ENCODE assay signal across 9 cellular contexts in the genomic region with DNA sequence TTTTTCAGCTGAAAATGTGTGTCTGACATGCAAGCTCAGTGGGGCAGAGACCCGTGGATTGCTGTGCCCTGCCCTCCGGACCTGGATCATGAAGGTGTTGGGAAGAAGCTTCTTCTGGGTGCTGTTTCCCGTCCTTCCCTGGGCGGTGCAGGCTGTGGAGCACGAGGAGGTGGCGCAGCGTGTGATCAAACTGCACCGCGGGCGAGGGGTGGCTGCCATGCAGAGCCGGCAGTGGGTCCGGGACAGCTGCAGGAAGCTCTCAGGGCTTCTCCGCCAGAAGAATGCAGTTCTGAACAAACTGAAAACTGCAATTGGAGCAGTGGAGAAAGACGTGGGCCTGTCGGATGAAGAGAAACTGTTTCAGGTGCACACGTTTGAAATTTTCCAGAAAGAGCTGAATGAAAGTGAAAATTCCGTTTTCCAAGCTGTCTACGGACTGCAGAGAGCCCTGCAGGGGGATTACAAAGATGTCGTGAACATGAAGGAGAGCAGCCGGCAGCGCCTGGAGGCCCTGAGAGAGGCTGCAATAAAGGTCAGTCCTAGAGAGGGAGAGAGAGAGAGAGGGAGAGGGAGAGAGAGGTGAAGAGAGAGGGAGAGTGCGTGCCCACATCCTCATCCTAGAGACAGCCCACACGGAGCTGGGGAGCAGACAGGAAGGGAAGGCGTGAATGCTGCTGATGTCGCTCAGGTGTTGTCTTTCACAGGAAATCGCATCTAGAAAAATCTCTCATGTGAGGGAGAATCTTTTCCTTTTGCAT. TPM values are rescaled to one million over a fixed set of nuclear protein-coding genes. Genes with fewer than 3 reads are reported as not detected.
A peak's percentile ranks its signal among the peaks of the same experiment; 100 is the strongest.
DNase-seq lines count a peak whose midpoint lies in the region; ATAC-seq and TF ChIP-seq lines count a peak whose summit lies in the region.
"Had no signal": no experiment of that assay in that cellular context is flagged by ENCODE, and none has a peak within 500 bp of the region (broad histone marks: within the 10 kb centered on the region; RNA-seq: fewer than 3 reads in every experiment).

No MANE protein-coding gene starts in this region.

- H4K8ac ChIP-seq in H9 (replicated peaks; ENCODE audit: insufficient read length, low read depth, low read length) = no peak overlapping the region
- H4K8ac ChIP-seq in trophoblast cell (ENCODE audit: low read depth, low read length) = no peak overlapping the region

- H2BK5ac ChIP-seq in H9 (ENCODE audit: insufficient read length, low read length) (no peak overlapping the region), trophoblast cell (ENCODE audit: low read depth, low read length, poor library complexity) (no peak overlapping the region)

- H3K9ac ChIP-seq in H9 (ENCODE audit: extremely low read depth, insufficient read length, low read length) (no peak overlapping the region), trophoblast cell (ENCODE audit: low read length) (no peak overlapping the region)

- H3K14ac ChIP-seq in H9 (ENCODE audit: insufficient read depth, low read length) (peak overlapping the region; percentile 37; the same call in 1 of the 2 replicates), trophoblast cell (ENCODE audit: low read length) (no peak overlapping the region)

- no peak for TF ChIP-seq POLR2A in gastroesophageal sphincter (IDR thresholded peaks at IDR 0.05)

- no peak overlapping the region for H3K4ac ChIP-seq in H9 (ENCODE audit: low read depth, low read length)
- H3K4ac ChIP-seq in trophoblast cell (ENCODE audit: low read depth, low read length) = peak overlapping the region; percentile 5

- H3K18ac ChIP-seq in H9 (ENCODE audit: insufficient read length, low read depth, low read length) (no peak overlapping the region), trophoblast cell (ENCODE audit: low read length) (peak overlapping the region; percentile 23)

- H2BK12ac ChIP-seq in H9 (ENCODE audit: insufficient read length, low read depth, low read length) (no peak overlapping the region), trophoblast cell (ENCODE audit: low read length) (no peak overlapping the region)

- CTCF ChIA-PET in RWPE1 (lab: Yijun Ruan, JAX) = interaction anchor here (0.6 kb wide), 1 partner anchor 228 kb away, joined by 3 read pairs; no protein-coding TSS in a partner anchor

- no peak overlapping the region for H3T11ph ChIP-seq in H9 (ENCODE audit: low read length)

- H3K27me3 ChIP-seq in H9 (ENCODE audit: insufficient read depth, low read length) = no peaks in the 10 kb centered on the region
- H3K27me3 ChIP-seq in gastroesophageal sphincter = no peaks in the 10 kb centered on the region
- no peaks in the 10 kb centered on the region for H3K27me3 ChIP-seq in trophoblast cell (ENCODE audit: insufficient read depth, low read length)
- no peaks in the 10 kb centered on the region for H3K27me3 ChIP-seq in HAP-1 (ENCODE audit: low read depth)

- H3K4me3 Mint-ChIP-seq in H9 = peak overlapping the region; percentile 51 to 78

- TF ChIP-seq EP300 in gastroesophageal sphincter (IDR thresholded peaks at IDR 0.05) = no peak

- no peak overlapping the region for H4K5ac ChIP-seq in H9 (ENCODE audit: insufficient read length, low read depth, low read length)

- ATAC-seq in gastroesophageal sphincter (no peak), HG02678 (IDR thresholded peaks at IDR 0.05; ENCODE audit: unreplicated experiment) (no peak), GM19023 (IDR thresholded peaks at IDR 0.05; ENCODE audit: unreplicated experiment) (no peak)

- H3K36me3 ChIP-seq in gastroesophageal sphincter (peaks cover 0 to 60% of the 10 kb centered on the region in 2 donors), trophoblast cell (ENCODE audit: control insufficient read depth in 1 of 2, insufficient read depth in 2 of 2, low read length in 2 of 2) (peaks cover 29 to 35% of the 10 kb centered on the region in 2 experiments), HAP-1 (replicated peaks) (peaks cover 60% of the 10 kb centered on the region)

- H3K27ac ChIP-seq in H9 (ENCODE audit: insufficient read length, low read depth, low read length) (no peak overlapping the region), RWPE1 (peak overlapping the region; percentile 59), gastroesophageal sphincter (peak overlapping the region in 3 of 4 donors; percentile 37 to 63 (median 59)), trophoblast cell (ENCODE audit: low read depth, low read length) (peak overlapping the region; percentile 16)

- H3K4me1 ChIP-seq in H9 (ENCODE audit: insufficient read depth, low read length) (peaks cover 4% of the 10 kb centered on the region; the same call in 1 of the 2 replicates), gastroesophageal sphincter (peaks cover 3 to 64% (median 23%) of the 10 kb centered on the region in 3 donors), trophoblast cell (ENCODE audit: control insufficient read depth in 1 of 2, insufficient read depth in 2 of 2, low read length in 2 of 2) (peaks cover 8 to 12% of the 10 kb centered on the region in 2 experiments), HAP-1 (peaks cover 16% of the 10 kb centered on the region)

- peaks cover 14% of the 10 kb centered on the region for H3K23me2 ChIP-seq in H9 (ENCODE audit: insufficient read length, low read depth, low read length, poor library complexity, severe bottlenecking)

- peak overlapping the region; percentile 39 for H3K4me2 ChIP-seq in H9 (ENCODE audit: insufficient read depth, insufficient read length, low read length)
- no peak overlapping the region for H3K4me2 ChIP-seq in trophoblast cell (ENCODE audit: low read length)

- H3K79me1 ChIP-seq in H9 (ENCODE audit: insufficient read depth, low read depth, low read length, poor library complexity, severe bottlenecking) = no peaks in the 10 kb centered on the region
- peaks cover 10% of the 10 kb centered on the region for H3K79me1 ChIP-seq in trophoblast cell (ENCODE audit: low read length)

- no peak overlapping the region for H3K56ac ChIP-seq in H9 (ENCODE audit: insufficient read length, low read depth, low read length)

- H4K91ac ChIP-seq in H9 (ENCODE audit: insufficient read length, low read depth, low read length) (no peak overlapping the region), trophoblast cell (ENCODE audit: low read depth, low read length) (no peak overlapping the region)

- TF ChIP-seq CTCF in H9 (conservative IDR thresholded peaks at IDR 0.05) (no peak), RWPE1 (conservative IDR thresholded peaks at IDR 0.05; ENCODE audit: low read depth) (no peak), gastroesophageal sphincter (IDR thresholded peaks at IDR 0.05) (no peak)

- H3K79me2 ChIP-seq in H9 (ENCODE audit: insufficient read depth, low read length) (peaks cover 9% of the 10 kb centered on the region; the same call in 1 of the 2 replicates), trophoblast cell (ENCODE audit: control insufficient read depth, insufficient read depth, low read length, poor library complexity) (peaks cover 9% of the 10 kb centered on the region)

- H4K12ac ChIP-seq in trophoblast cell (ENCODE audit: low read depth, low read length) = no peak overlapping the region

- no peak overlapping the region for H2BK20ac ChIP-seq in H9 (ENCODE audit: low read depth, low read length, poor library complexity, severe bottlenecking)

- no peak overlapping the region for H2BK120ac ChIP-seq in H9 (ENCODE audit: low read depth, low read length, poor library complexity, severe bottlenecking)
- no peak overlapping the region for H2BK120ac ChIP-seq in trophoblast cell (ENCODE audit: insufficient read depth, low read length, poor library complexity)

- in situ Hi-C loops in HAP-1 (cut with MboI; ENCODE audit: low sequenced_read_pairs) = no loop called here

- H3K9me3 ChIP-seq in H9 (ENCODE audit: control insufficient read depth, low read depth, low read length) (no peaks in the 10 kb centered on the region), gastroesophageal sphincter (no peaks in the 10 kb centered on the region), trophoblast cell (ENCODE audit: insufficient read depth, low read depth, low read length) (no peaks in the 10 kb centered on the region), HAP-1 (no peaks in the 10 kb centered on the region)

- no peak overlapping the region for H2BK15ac ChIP-seq in H9 (ENCODE audit: low read depth, low read length)

- WGBS in H9 (ENCODE audit: extremely low coverage, insufficient read length, low lambda C conversion rate) = no CpG with 5 or more reads among the region's 26 CpGs
- 15 to 34% methylated on average over 11 to 16 of the region's 26 CpGs for WGBS in gastroesophageal sphincter (ENCODE audit: low coverage in 1 of 2), 2 donors
- WGBS in trophoblast cell (ENCODE audit: extremely low coverage, insufficient coverage, insufficient read length) = no CpG with 5 or more reads among the region's 26 CpGs

- H2AFZ ChIP-seq in H9 (ENCODE audit: low read length) (no peak overlapping the region), trophoblast cell (ENCODE audit: insufficient read depth, low read length, poor library complexity) (no peak overlapping the region)

- H3K9me3 Mint-ChIP-seq in H9 = peaks cover 0 to 2% of the 10 kb centered on the region in 2 experiments; a peak in 2 of 5 replicates

- DNase-seq in H9 (peak; percentile 65), RWPE1 (ENCODE audit: low spot score) (no peak), trophoblast cell (no peak), HAP-1 (ENCODE audit: low spot score in 2 of 2) (no peak), NCI-H1417 treated with DMSO at 0.1 percent for 48 hours (lab: John Stamatoyannopoulos, UW) (no peak)
- DNase-seq: NCI-H345 had no signal

- peaks cover 21 to 55% (median 52%) of the 10 kb centered on the region in 3 experiments; a peak in 6 of 7 replicates for H3K36me3 Mint-ChIP-seq in H9 (ENCODE audit: insufficient read depth in 1 of 3, low read depth in 3 of 3)

- H2AK5ac ChIP-seq in H9 (ENCODE audit: insufficient read length, low read length) (no peak overlapping the region), trophoblast cell (ENCODE audit: low read length) (no peak overlapping the region)

- H3K4me3 ChIP-seq in gastroesophageal sphincter (peak overlapping the region in 1 of 2 donors; percentile 33), trophoblast cell (ENCODE audit: low read depth, low read length) (no peak overlapping the region), HAP-1 (no peak overlapping the region)

- POLR2A ChIA-PET in RWPE1 (lab: Yijun Ruan, JAX; ENCODE audit: low non-redundant PET) = no interaction called here

- H4K20me1 ChIP-seq in H9 (ENCODE audit: control insufficient read depth, insufficient read depth, insufficient read length) = no peaks in the 10 kb centered on the region

- peaks cover 41 to 44% of the 10 kb centered on the region in 2 experiments for H3K4me1 Mint-ChIP-seq in H9

- H3K23ac ChIP-seq in H9 (ENCODE audit: insufficient read length, low read depth, low read length) (no peak overlapping the region), trophoblast cell (ENCODE audit: low read length) (no peak overlapping the region)

- peak overlapping the region; percentile 42 to 92 (median 66) for H3K27ac Mint-ChIP-seq in H9

- H3K27me3 Mint-ChIP-seq in H9 (ENCODE audit: low read depth) = no peaks in the 10 kb centered on the region

RNA-seq across cellular contexts. Expression of a gene that starts 5.2 kb away (rescaled TPM):
- total RNA-seq in H9 (2021) (36.8 and 44.0 TPM in 2 replicates), gastroesophageal sphincter (10 to 100 TPM; 12.3 to 20.2 (median 17.3) TPM)
- 15.9 and 16.7 TPM in 2 replicates for polyA plus RNA-seq in trophoblast cell (2013)

RNA-seq across cellular contexts. Expression of a gene that starts 42.4 kb away (rescaled TPM):
- 2.7 and 2.8 TPM in 2 replicates for total RNA-seq in H9 (2021)
- 10 to 100 TPM in 1 of 4 donors, 1 to 10 TPM in 3; 4.7 to 33.8 (median 8.9) TPM for total RNA-seq in gastroesophageal sphincter
- polyA plus RNA-seq in trophoblast cell (2013) = 1.4 TPM in 2 replicates
